Comparison of ENCODE assay signal across 1 cellular context in the genomic region with DNA sequence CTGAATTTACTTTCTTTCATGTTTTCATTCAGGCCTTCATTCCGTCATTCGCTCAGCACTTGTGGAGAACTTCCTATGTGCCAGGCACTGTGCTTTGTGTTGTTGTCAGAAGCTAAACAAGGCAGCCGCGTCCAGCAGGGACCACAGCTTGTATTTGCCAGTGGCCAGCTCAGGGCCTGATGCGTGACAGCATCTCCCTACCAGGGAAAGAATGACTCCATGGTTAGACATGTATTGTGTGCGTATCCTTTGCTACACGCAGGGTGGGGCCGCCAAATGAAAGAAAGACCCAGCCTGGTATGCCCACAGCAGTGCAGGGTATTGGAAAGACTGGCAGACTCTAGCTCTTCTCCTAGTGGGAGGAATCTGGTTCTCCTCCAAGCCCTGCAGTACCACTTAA.
TF ChIP-seq lines count a peak whose summit lies in the region.

No MANE protein-coding gene starts in this region.

TF ChIP-seq in HepG2, 621 proteins besides CTCF, POLR2A, EP300 and RAD21:
- TF ChIP-seq, protein P1, sequence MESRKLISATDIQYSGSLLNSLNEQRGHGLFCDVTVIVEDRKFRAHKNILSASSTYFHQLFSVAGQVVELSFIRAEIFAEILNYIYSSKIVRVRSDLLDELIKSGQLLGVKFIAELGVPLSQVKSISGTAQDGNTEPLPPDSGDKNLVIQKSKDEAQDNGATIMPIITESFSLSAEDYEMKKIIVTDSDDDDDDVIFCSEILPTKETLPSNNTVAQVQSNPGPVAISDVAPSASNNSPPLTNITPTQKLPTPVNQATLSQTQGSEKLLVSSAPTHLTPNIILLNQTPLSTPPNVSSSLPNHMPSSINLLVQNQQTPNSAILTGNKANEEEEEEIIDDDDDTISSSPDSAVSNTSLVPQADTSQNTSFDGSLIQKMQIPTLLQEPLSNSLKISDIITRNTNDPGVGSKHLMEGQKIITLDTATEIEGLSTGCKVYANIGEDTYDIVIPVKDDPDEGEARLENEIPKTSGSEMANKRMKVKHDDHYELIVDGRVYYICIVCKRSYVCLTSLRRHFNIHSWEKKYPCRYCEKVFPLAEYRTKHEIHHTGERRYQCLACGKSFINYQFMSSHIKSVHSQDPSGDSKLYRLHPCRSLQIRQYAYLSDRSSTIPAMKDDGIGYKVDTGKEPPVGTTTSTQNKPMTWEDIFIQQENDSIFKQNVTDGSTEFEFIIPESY (CRISPR knock-in tag; IDR thresholded peaks at IDR 0.05) = peak; percentile 92
- TF ChIP-seq, protein P2, sequence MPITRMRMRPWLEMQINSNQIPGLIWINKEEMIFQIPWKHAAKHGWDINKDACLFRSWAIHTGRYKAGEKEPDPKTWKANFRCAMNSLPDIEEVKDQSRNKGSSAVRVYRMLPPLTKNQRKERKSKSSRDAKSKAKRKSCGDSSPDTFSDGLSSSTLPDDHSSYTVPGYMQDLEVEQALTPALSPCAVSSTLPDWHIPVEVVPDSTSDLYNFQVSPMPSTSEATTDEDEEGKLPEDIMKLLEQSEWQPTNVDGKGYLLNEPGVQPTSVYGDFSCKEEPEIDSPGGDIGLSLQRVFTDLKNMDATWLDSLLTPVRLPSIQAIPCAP (CRISPR knock-in tag; IDR thresholded peaks at IDR 0.05; ENCODE audit: low read depth) = no peak
- TF ChIP-seq EZH2 (conservative IDR thresholded peaks at IDR 0.05; ENCODE audit: low read depth, low read length) (no peak), TEAD3 (CRISPR knock-in tag; optimal IDR thresholded peaks at IDR 0.05; ENCODE audit: borderline replicate concordance) (peak; percentile 16)
